10 cellular contexts compared by ENCODE assay signal in genomic region chr11:306645-307371, GRCh38. TPM values are rescaled to one million over a fixed set of nuclear protein-coding genes. Genes with fewer than 3 reads are reported as not detected.
A peak's percentile ranks its signal among the peaks of the same experiment; 100 is the strongest.
DNase-seq lines count a peak whose midpoint lies in the region; ATAC-seq and TF ChIP-seq lines count a peak whose summit lies in the region.
"Had no signal": no experiment of that assay in that cellular context is flagged by ENCODE, and none has a peak within 500 bp of the region (broad histone marks: within the 10 kb centered on the region; RNA-seq: fewer than 3 reads in every experiment).

No MANE protein-coding gene starts in this region.

- H3K27ac ChIP-seq in lower lobe of right lung (peak overlapping the region; percentile 88), subcutaneous abdominal adipose tissue (ENCODE audit: low read depth, low read length) (peak overlapping the region; percentile 74)

- H3K9me3 ChIP-seq in lower lobe of right lung (no peaks in the 10 kb centered on the region), subcutaneous abdominal adipose tissue (ENCODE audit: control insufficient read depth in 5 of 5, low read length in 5 of 5) (no peaks in the 10 kb centered on the region)

- peaks cover 32% of the 10 kb centered on the region for H3K4me1 Mint-ChIP-seq in T-helper 2 cell treated with Interferon-gamma antibody and Interleukin-4, amounts not matched to agents 5 μg/mL and 100 μg/mL, for 36 hours (ENCODE audit: low read depth)
- peaks cover 22% of the 10 kb centered on the region for H3K4me1 Mint-ChIP-seq in activated T-helper 17 cell treated with anti-CD3 and anti-CD28 coated beads, Interleukin-2, amount 50 U/mL, for 72 hours

- H3K4me3 Mint-ChIP-seq in T-helper 2 cell treated with Interferon-gamma antibody and Interleukin-4, amounts not matched to agents 5 μg/mL and 100 μg/mL, for 36 hours: peak overlapping the region; percentile 93
- H3K4me3 Mint-ChIP-seq in activated T-helper 17 cell treated with anti-CD3 and anti-CD28 coated beads, Interleukin-2, amount 50 U/mL, for 72 hours: peak overlapping the region; percentile 92

- DNase-seq in T-helper 2 cell treated with Interferon-gamma antibody and Interleukin-4, amounts not matched to agents 5 μg/mL and 100 μg/mL, for 36 hours (ENCODE audit: low spot score): no peak
- DNase-seq in T-helper 2 cell (no peak), lower lobe of right lung (peak; percentile 44)
- DNase-seq: 8988T had no signal

- H3K36me3 ChIP-seq in lower lobe of right lung: no peaks in the 10 kb centered on the region
- H3K36me3 ChIP-seq in subcutaneous abdominal adipose tissue (ENCODE audit: control insufficient read depth in 5 of 5, insufficient read depth in 5 of 5, low read length in 5 of 5): no peaks in the 10 kb centered on the region

- no peaks in the 10 kb centered on the region for H3K27me3 Mint-ChIP-seq in T-helper 2 cell treated with Interferon-gamma antibody and Interleukin-4, amounts not matched to agents 5 μg/mL and 100 μg/mL, for 36 hours (ENCODE audit: low read depth)
- no peaks in the 10 kb centered on the region for H3K27me3 Mint-ChIP-seq in activated T-helper 17 cell treated with anti-CD3 and anti-CD28 coated beads, Interleukin-2, amount 50 U/mL, for 72 hours

- intact Hi-C loops in lower lobe of right lung (cut with DNase I): loop anchor here (10.0 kb wide), 1 partner anchor 48 kb away; no protein-coding TSS in a partner anchor

- H3K27ac Mint-ChIP-seq in T-helper 2 cell treated with Interferon-gamma antibody and Interleukin-4, amounts not matched to agents 5 μg/mL and 100 μg/mL, for 36 hours: peak overlapping the region; percentile 95
- no peak overlapping the region for H3K27ac Mint-ChIP-seq in activated T-helper 17 cell treated with anti-CD3 and anti-CD28 coated beads, Interleukin-2, amount 50 U/mL, for 72 hours

- H3K9me3 Mint-ChIP-seq in T-helper 2 cell treated with Interferon-gamma antibody and Interleukin-4, amounts not matched to agents 5 μg/mL and 100 μg/mL, for 36 hours: no peaks in the 10 kb centered on the region
- H3K9me3 Mint-ChIP-seq in activated T-helper 17 cell treated with anti-CD3 and anti-CD28 coated beads, Interleukin-2, amount 50 U/mL, for 72 hours: no peaks in the 10 kb centered on the region

- H3K36me3 Mint-ChIP-seq in T-helper 2 cell treated with Interferon-gamma antibody and Interleukin-4, amounts not matched to agents 5 μg/mL and 100 μg/mL, for 36 hours (ENCODE audit: low read depth): peaks cover 20% of the 10 kb centered on the region
- H3K36me3 Mint-ChIP-seq in activated T-helper 17 cell treated with anti-CD3 and anti-CD28 coated beads, Interleukin-2, amount 50 U/mL, for 72 hours (ENCODE audit: low read depth): peaks cover 22% of the 10 kb centered on the region

- ATAC-seq in activated T-helper 17 cell treated with anti-CD3 and anti-CD28 coated beads, Interleukin-2, amount 50 U/mL, for 72 hours (replicated peaks): no peak
- no peak for ATAC-seq in lower lobe of right lung
- ATAC-seq in GM21360 (IDR thresholded peaks at IDR 0.05; ENCODE audit: unreplicated experiment): no peak
- no peak for ATAC-seq in GM21447 (IDR thresholded peaks at IDR 0.05; ENCODE audit: unreplicated experiment)
- ATAC-seq in GM21619 (IDR thresholded peaks at IDR 0.05; ENCODE audit: unreplicated experiment): no peak

- TF ChIP-seq CTCF in lower lobe of right lung (IDR thresholded peaks at IDR 0.05): no peak

- peak overlapping the region in 1 of 5 donors; percentile 2 for H3K9ac ChIP-seq in subcutaneous abdominal adipose tissue (ENCODE audit: low read length in 5 of 5)

- H3K4me3 ChIP-seq in lower lobe of right lung: no peak overlapping the region
- H3K4me3 ChIP-seq in subcutaneous abdominal adipose tissue (ENCODE audit: low read depth in 1 of 5, low read length in 5 of 5): no peak overlapping the region

- no peaks in the 10 kb centered on the region for H3K27me3 ChIP-seq in lower lobe of right lung (ENCODE audit: low read depth)
- peaks cover 0 to 1% (median 0%) of the 10 kb centered on the region in 5 donors for H3K27me3 ChIP-seq in subcutaneous abdominal adipose tissue (ENCODE audit: control insufficient read depth in 5 of 5, insufficient read depth in 4 of 5, low read length in 5 of 5)

- H3K4me1 ChIP-seq in lower lobe of right lung (peaks cover 35% of the 10 kb centered on the region), subcutaneous abdominal adipose tissue (ENCODE audit: control insufficient read depth in 5 of 5, insufficient read depth in 5 of 5, low read length in 5 of 5) (peaks cover 0 to 35% (median 34%) of the 10 kb centered on the region in 5 donors)

RNA-seq across cellular contexts. Expression of gene IFITM2, which starts 0.8 kb away (rescaled TPM):
- 100 to 1,000 TPM; 187 to 261 TPM for total RNA-seq in activated T-helper 17 cell treated with anti-CD3 and anti-CD28 coated beads, Interleukin-2, amount 50 U/mL, for 72 hours
- total RNA-seq in lower lobe of right lung: 607 TPM

RNA-seq across cellular contexts. Expression of gene IFITM1, which starts 7.0 kb away (rescaled TPM):
- 10 to 100 TPM; 95.7 to 97.1 TPM for total RNA-seq in activated T-helper 17 cell treated with anti-CD3 and anti-CD28 coated beads, Interleukin-2, amount 50 U/mL, for 72 hours
- total RNA-seq in lower lobe of right lung: 128 TPM

RNA-seq across cellular contexts. Expression of gene IFITM5, which starts 7.5 kb away (rescaled TPM):
- total RNA-seq in activated T-helper 17 cell treated with anti-CD3 and anti-CD28 coated beads, Interleukin-2, amount 50 U/mL, for 72 hours: not detected
- total RNA-seq in lower lobe of right lung: not detected
- total RNA-seq: NCI-H460 had no signal

RNA-seq across cellular contexts. Expression of gene IFITM3, which starts 13.9 kb away (rescaled TPM):
- total RNA-seq in activated T-helper 17 cell treated with anti-CD3 and anti-CD28 coated beads, Interleukin-2, amount 50 U/mL, for 72 hours: 10 to 100 TPM in 1 of 2 donors, 1 to 10 TPM in 1; 2.7 to 26.0 TPM
- 767 TPM for total RNA-seq in lower lobe of right lung

RNA-seq across cellular contexts. Expression of gene PGGHG, which starts 17.9 kb away (rescaled TPM):
- 100 to 1,000 TPM in 1 of 2 donors, 10 to 100 TPM in 1; 31.7 to 196 TPM for total RNA-seq in activated T-helper 17 cell treated with anti-CD3 and anti-CD28 coated beads, Interleukin-2, amount 50 U/mL, for 72 hours
- 163 TPM for total RNA-seq in lower lobe of right lung
